ENCODE assay signal across 1 cellular context in the genomic region with DNA sequence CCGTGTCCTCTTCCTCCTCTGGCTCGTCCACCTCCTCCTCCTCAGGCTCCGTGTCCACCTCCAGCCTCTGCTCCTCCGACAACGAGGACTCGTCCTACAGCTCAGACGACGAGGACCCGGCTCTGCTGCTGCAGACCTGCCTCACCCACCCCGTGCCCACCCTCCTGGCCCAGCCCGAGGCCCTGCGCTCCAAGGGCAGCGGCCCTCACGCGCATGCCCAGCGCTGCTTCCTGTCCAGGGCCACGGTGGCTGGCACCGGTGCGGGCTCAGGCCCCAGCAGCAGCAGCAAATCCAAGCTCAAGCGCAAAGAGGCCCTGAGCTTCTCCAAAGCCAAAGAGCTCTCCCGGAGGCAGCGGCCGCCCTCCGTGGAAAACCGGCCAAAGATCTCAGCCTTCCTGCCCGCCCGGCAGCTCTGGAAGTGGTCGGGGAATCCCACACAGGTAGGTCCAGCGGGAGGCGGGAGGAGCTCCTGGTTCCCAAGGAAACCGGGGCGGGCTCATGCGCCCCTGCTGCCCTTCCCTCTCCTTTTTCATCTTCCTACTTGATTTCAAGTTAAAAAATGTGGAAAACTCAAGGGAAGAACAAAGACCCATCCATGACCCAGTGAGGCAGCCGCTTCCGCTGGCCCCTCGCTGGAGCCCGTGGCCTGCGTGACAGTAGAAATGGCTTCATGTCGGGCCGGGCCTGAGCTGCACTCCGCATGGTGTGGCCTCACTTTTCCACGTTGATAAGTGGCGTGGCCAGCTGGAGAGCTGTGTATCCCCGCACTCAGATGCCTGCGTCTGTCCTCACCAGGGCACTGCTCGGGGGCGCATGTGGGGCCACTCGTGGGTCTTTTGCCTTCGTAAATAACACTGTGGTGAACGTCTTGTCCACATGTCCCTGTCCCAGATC.
TF ChIP-seq lines count a peak whose summit lies in the region.

No MANE protein-coding gene starts in this region.

TF ChIP-seq in WTC11, 78 proteins besides CTCF, POLR2A, EP300 and RAD21 (continued from another document):
- TF ChIP-seq, protein P1, sequence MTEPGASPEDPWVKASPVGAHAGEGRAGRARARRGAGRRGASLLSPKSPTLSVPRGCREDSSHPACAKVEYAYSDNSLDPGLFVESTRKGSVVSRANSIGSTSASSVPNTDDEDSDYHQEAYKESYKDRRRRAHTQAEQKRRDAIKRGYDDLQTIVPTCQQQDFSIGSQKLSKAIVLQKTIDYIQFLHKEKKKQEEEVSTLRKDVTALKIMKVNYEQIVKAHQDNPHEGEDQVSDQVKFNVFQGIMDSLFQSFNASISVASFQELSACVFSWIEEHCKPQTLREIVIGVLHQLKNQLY (CRISPR knock-in tag; IDR thresholded peaks at IDR 0.05), result no peak
- TF ChIP-seq GABPB1 (CRISPR knock-in tag; IDR thresholded peaks at IDR 0.05), result no peak
- TF ChIP-seq JAZF1 (CRISPR knock-in tag; IDR thresholded peaks at IDR 0.05), result no peak
- no peak for TF ChIP-seq ZNF423 (CRISPR knock-in tag; IDR thresholded peaks at IDR 0.05)
- no peak for TF ChIP-seq CREM (CRISPR knock-in tag; IDR thresholded peaks at IDR 0.05)
TF ChIP-seq in WTC11: peak in this region for 0.
